Comparison of ENCODE assay signal across 8 cellular contexts in genomic region chr18:29874519-29875098, GRCh38.
A peak's percentile ranks its signal among the peaks of the same experiment; 100 is the strongest.
DNase-seq lines count a peak whose midpoint lies in the region; ATAC-seq and TF ChIP-seq lines count a peak whose summit lies in the region.

No MANE protein-coding gene starts in this region.

- peak; percentile 61 for TF ChIP-seq CTCF in GM06990 (IDR thresholded peaks at IDR 0.05; ENCODE audit: insufficient read depth, low read length, poor library complexity, severe bottlenecking)

- ATAC-seq in HG02610 (IDR thresholded peaks at IDR 0.05; ENCODE audit: unreplicated experiment) (no peak), HG02763 (IDR thresholded peaks at IDR 0.05; ENCODE audit: unreplicated experiment) (no peak)

- H3K4me3 ChIP-seq in GM06990 (replicated peaks; ENCODE audit: low read depth, low read length) = no peak overlapping the region
- no peak overlapping the region for H3K4me3 ChIP-seq in Jurkat, Clone E6-1 (ENCODE audit: low read length)

- H3K27me3 ChIP-seq in GM06990 (replicated peaks; ENCODE audit: control insufficient read depth, insufficient read depth, low read length) = no peaks in the 10 kb centered on the region

- no peaks in the 10 kb centered on the region for H3K36me3 ChIP-seq in GM06990 (ENCODE audit: control insufficient read depth, insufficient read depth, low read length)

- DNase-seq in GM06990 (ENCODE audit: extremely low read depth, insufficient read length) = no peak
- peak; percentile 53 for DNase-seq in Jurkat, Clone E6-1 (ENCODE audit: low read depth, low spot score)
- DNase-seq in SKM-1 (lab: John Stamatoyannopoulos, UW; ENCODE audit: unreplicated experiment) = peak; percentile 30
- peak; percentile 41 for DNase-seq in iris pigment epithelial cell (ENCODE audit: low read depth)
- no peak for DNase-seq in T-helper 9 cell
- no peak for DNase-seq in activated CD4-positive, alpha-beta T cell treated with anti-CD3 and anti-CD28 coated beads, Interleukin-2, amount 50 U/mL, for 48 hours

Comparison
In these comparisons a context has a peak if more than half of its experiments do, and no peak if none do; other contexts are left out.
1. DNase-seq: peak in Jurkat, Clone E6-1 (single experiment), SKM-1 (single experiment) and iris pigment epithelial cell (single experiment); none in GM06990 (single experiment), T-helper 9 cell (single experiment) and activated CD4-positive, alpha-beta T cell treated with anti-CD3 and anti-CD28 coated beads, Interleukin-2, amount 50 U/mL, for 48 hours (0 of 2).